ENCODE assay signal across 8 cellular contexts in genomic region chr10:64733980-64734379, GRCh38.
A peak's percentile ranks its signal among the peaks of the same experiment; 100 is the strongest.
DNase-seq lines count a peak whose midpoint lies in the region; ATAC-seq and TF ChIP-seq lines count a peak whose summit lies in the region.

No MANE protein-coding gene starts in this region.

- no peak overlapping the region for H3K4me3 Mint-ChIP-seq in activated T-helper 17 cell treated with anti-CD3 and anti-CD28 coated beads, Interleukin-2, amount 50 U/mL, for 72 hours
- no peak overlapping the region for H3K4me3 Mint-ChIP-seq in CD4-positive, alpha-beta memory T cell

- DNase-seq in CD1c-positive myeloid dendritic cell (ENCODE audit: extremely low spot score): peak; percentile 10
- peak in 1 of 3 donors; percentile 44 for DNase-seq in Peyer's patch
- peak; percentile 40 for DNase-seq in inferior parietal cortex (ENCODE audit: extremely low spot score)
- no peak for DNase-seq in activated effector memory CD4-positive, alpha-beta T cell treated with anti-CD3 and anti-CD28 coated beads, Interleukin-2, amount 50 U/mL, for 16 hours
- DNase-seq in CD4-positive, alpha-beta memory T cell: no peak

- intact Hi-C loops in CD4-positive, alpha-beta memory T cell (cut with micrococcal nuclease): no loop called here

- CTCF ChIA-PET in CD4-positive, alpha-beta memory T cell (lab: Charles Lee; ENCODE audit: partially characterized antibody): no interaction called here

- H3K4me1 Mint-ChIP-seq in activated T-helper 17 cell treated with anti-CD3 and anti-CD28 coated beads, Interleukin-2, amount 50 U/mL, for 72 hours: no peaks in the 10 kb centered on the region
- H3K4me1 Mint-ChIP-seq in CD4-positive, alpha-beta memory T cell: no peaks in the 10 kb centered on the region

- H3K27me3 Mint-ChIP-seq in activated T-helper 17 cell treated with anti-CD3 and anti-CD28 coated beads, Interleukin-2, amount 50 U/mL, for 72 hours: no peaks in the 10 kb centered on the region
- H3K27me3 Mint-ChIP-seq in CD4-positive, alpha-beta memory T cell: no peaks in the 10 kb centered on the region

- no peaks in the 10 kb centered on the region for H3K9me3 ChIP-seq in Peyer's patch
- H3K9me3 ChIP-seq in CD4-positive, alpha-beta memory T cell (ENCODE audit: control insufficient read depth in 1 of 2, low read length in 2 of 2): no peaks in the 10 kb centered on the region

- no peaks in the 10 kb centered on the region for H3K27me3 ChIP-seq in Peyer's patch
- H3K27me3 ChIP-seq in CD4-positive, alpha-beta memory T cell (ENCODE audit: insufficient read depth, low read length): no peaks in the 10 kb centered on the region

- H3K4me1 ChIP-seq in Peyer's patch: peaks cover 0 to 5% (median 0%) of the 10 kb centered on the region in 4 donors
- no peaks in the 10 kb centered on the region for H3K4me1 ChIP-seq in CD4-positive, alpha-beta memory T cell (ENCODE audit: insufficient read depth, low read length)

- POLR2A ChIA-PET in CD4-positive, alpha-beta memory T cell (lab: Charles Lee; ENCODE audit: partially characterized antibody): no interaction called here

- no peak overlapping the region for H3K4me3 ChIP-seq in Peyer's patch
- no peak overlapping the region for H3K4me3 ChIP-seq in CD4-positive, alpha-beta memory T cell (ENCODE audit: low read length in 2 of 2)

- TF ChIP-seq CTCF in Peyer's patch (IDR thresholded peaks at IDR 0.05): peak in 4 of 6 experiments; percentile 15 to 64 (median 58)

- H3K27ac Mint-ChIP-seq in activated T-helper 17 cell treated with anti-CD3 and anti-CD28 coated beads, Interleukin-2, amount 50 U/mL, for 72 hours: no peak overlapping the region
- no peak overlapping the region for H3K27ac Mint-ChIP-seq in CD4-positive, alpha-beta memory T cell

- H3K36me3 Mint-ChIP-seq in activated T-helper 17 cell treated with anti-CD3 and anti-CD28 coated beads, Interleukin-2, amount 50 U/mL, for 72 hours (ENCODE audit: low read depth): no peaks in the 10 kb centered on the region
- no peaks in the 10 kb centered on the region for H3K36me3 Mint-ChIP-seq in CD4-positive, alpha-beta memory T cell

- TF ChIP-seq POLR2A in Peyer's patch (IDR thresholded peaks at IDR 0.05): no peak

- ATAC-seq in HG02623 (IDR thresholded peaks at IDR 0.05; ENCODE audit: unreplicated experiment) (peak; percentile 57), GM19395 (IDR thresholded peaks at IDR 0.05; ENCODE audit: unreplicated experiment) (no peak)
- no peak for ATAC-seq in activated T-helper 17 cell treated with anti-CD3 and anti-CD28 coated beads, Interleukin-2, amount 50 U/mL, for 72 hours (replicated peaks)

- no peaks in the 10 kb centered on the region for H3K36me3 ChIP-seq in Peyer's patch
- no peaks in the 10 kb centered on the region for H3K36me3 ChIP-seq in CD4-positive, alpha-beta memory T cell (ENCODE audit: insufficient read depth, low read length)

- no peaks in the 10 kb centered on the region for H3K9me3 Mint-ChIP-seq in activated T-helper 17 cell treated with anti-CD3 and anti-CD28 coated beads, Interleukin-2, amount 50 U/mL, for 72 hours
- peaks cover 0 to 14% (median 4%) of the 10 kb centered on the region in 8 donors for H3K9me3 Mint-ChIP-seq in CD4-positive, alpha-beta memory T cell

- H3K27ac ChIP-seq in Peyer's patch: no peak overlapping the region
- H3K27ac ChIP-seq in CD4-positive, alpha-beta memory T cell (ENCODE audit: low read depth, low read length): no peak overlapping the region

Comparison
In these comparisons a context has a peak if more than half of its experiments do, and no peak if none do; other contexts are left out.
1. DNase-seq: peak in CD1c-positive myeloid dendritic cell (single experiment) and inferior parietal cortex (single experiment); none in activated effector memory CD4-positive, alpha-beta T cell treated with anti-CD3 and anti-CD28 coated beads, Interleukin-2, amount 50 U/mL, for 16 hours (single experiment) and CD4-positive, alpha-beta memory T cell (0 of 5).